In genomic region chr1:167237000-167237399, GRCh38 we compare ENCODE assay signal across 34 cellular contexts.
"Had no signal": no experiment of that assay in that cellular context is flagged by ENCODE, and none has a peak within 500 bp of the region (broad histone marks: within the 10 kb centered on the region; RNA-seq: fewer than 3 reads in every experiment).

No MANE protein-coding gene starts in this region.

- FAIRE-seq: astrocyte, bronchial epithelial cell, colon had no signal

- ATAC-seq: activated CD4-positive, CD25-positive, alpha-beta regulatory T cell treated with anti-CD3 and anti-CD28 coated beads, Interleukin-2, amount 50 U/mL, for 24 hours; activated T-cell treated with anti-CD3 and anti-CD28 coated beads, Interleukin-2, amount 50 U/mL, for 72 hours; activated T-helper 17 cell treated with anti-CD3 and anti-CD28 coated beads, Interleukin-2, amount 50 U/mL, for 72 hours; effector memory CD8-positive, alpha-beta T cell; foreskin keratinocyte; heart left ventricle; T-helper 17 cell had no signal

- DNase-seq: activated B cell treated with CpG ODN at 0.5 μM for 24 hours; activated CD4-positive, alpha-beta memory T cell treated with anti-CD3 and anti-CD28 coated beads, Interleukin-2, amount 10 ng/mL, durations not matched to agents 7 days and 5 days; activated CD4-positive, alpha-beta T cell treated with anti-CD3 and anti-CD28 coated beads, Interleukin-2, amount 10 ng/mL, durations not matched to agents 7 days and 5 days; activated CD4-positive, alpha-beta T cell treated with anti-CD3 and anti-CD28 coated beads, Interleukin-2, amount 50 U/mL, for 4 hours; activated CD8-positive, alpha-beta memory T cell treated with anti-CD3 and anti-CD28 coated beads, Interleukin-2, amount 50 U/mL, for 48 hours; activated effector memory CD4-positive, alpha-beta T cell treated with Interleukin-2 at 50 U/mL for 16 hours; activated gamma-delta T cell treated with Interleukin-2 at 50 U/mL for 16 hours; activated naive CD4-positive, alpha-beta T cell treated with anti-CD3 and anti-CD28 coated beads, Interleukin-2, amount 50 U/mL, for 16 hours; activated naive CD4-positive, alpha-beta T cell treated with Interleukin-2 at 50 U/mL for 16 hours; activated T-cell treated with anti-CD3 and anti-CD28 coated beads for 4 hours; activated T-cell treated with anti-CD3 and anti-CD28 coated beads, Interleukin-2, amount 50 U/mL, for 24 hours; activated T-cell treated with anti-CD3 and anti-CD28 coated beads, Interleukin-2, amount 50 U/mL, for 72 hours; amniotic stem cell; anterior cingulate cortex; brain microvascular endothelial cell; caudate nucleus; cortex of kidney; dermis blood vessel endothelial cell; effector CD4-positive, alpha-beta T cell; effector memory CD8-positive, alpha-beta T cell; erythroblast; foreskin keratinocyte; gastrocnemius medialis; glutamatergic neuron; heart left ventricle; T-helper 1 cell; T-helper 17 cell; T1000; WERI-Rb-1 had no signal
